Comparison of ENCODE assay signal across 1 cellular context in the genomic region with DNA sequence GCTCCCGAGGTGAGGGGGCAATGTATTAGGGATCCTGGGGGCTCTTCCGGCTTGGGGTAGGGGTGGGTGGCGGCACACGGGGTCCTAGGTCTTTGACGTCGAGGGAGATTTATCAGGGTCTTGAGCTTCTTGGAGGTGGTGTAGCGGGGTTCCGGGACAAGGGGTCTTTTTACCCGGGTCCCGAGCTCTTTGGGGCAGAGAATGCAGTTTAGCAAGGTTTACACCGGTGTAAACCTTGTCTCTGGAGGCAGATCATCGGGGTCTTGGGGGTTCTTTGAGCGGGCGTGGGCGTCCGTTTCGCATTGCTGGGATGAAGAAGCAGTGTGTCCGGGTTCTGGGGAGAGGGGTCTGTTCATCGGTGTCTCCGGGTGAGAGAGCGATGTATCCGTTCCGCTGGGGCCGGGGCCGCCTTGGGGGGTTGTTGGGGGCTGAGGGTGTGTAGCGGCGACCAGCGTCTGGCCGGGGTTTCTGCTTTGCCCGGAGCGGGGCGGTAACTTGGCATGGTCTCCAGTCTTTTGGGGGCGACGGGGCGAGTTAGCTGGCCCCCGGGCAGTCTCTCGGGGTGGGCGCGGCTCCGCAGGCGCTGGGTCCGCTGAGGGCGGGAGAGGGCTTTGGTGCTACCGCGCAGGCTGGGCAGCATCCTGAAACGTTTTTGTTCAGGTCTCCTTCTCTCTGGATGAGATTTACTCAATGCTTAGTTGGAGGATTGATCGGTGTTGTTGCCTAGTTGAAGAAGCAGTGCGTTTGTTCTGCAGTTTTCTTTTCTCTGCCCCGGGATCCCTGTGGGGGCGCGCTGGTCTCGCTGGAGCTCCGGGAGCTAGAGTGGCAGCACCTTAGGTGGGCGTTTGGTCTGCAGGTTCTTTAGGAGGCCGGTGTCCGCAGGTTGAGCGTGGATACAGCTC.
TF ChIP-seq lines count a peak whose summit lies in the region.

No MANE protein-coding gene starts in this region.

TF ChIP-seq in A549, 52 proteins besides CTCF, POLR2A, EP300 and RAD21 (continued from another document):
- TF ChIP-seq, protein P1, sequence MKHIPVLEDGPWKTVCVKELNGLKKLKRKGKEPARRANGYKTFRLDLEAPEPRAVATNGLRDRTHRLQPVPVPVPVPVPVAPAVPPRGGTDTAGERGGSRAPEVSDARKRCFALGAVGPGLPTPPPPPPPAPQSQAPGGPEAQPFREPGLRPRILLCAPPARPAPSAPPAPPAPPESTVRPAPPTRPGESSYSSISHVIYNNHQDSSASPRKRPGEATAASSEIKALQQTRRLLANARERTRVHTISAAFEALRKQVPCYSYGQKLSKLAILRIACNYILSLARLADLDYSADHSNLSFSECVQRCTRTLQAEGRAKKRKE (CRISPR knock-in tag; IDR thresholded peaks at IDR 0.05; ENCODE audit: low read depth) = no peak
- TF ChIP-seq, protein P2, sequence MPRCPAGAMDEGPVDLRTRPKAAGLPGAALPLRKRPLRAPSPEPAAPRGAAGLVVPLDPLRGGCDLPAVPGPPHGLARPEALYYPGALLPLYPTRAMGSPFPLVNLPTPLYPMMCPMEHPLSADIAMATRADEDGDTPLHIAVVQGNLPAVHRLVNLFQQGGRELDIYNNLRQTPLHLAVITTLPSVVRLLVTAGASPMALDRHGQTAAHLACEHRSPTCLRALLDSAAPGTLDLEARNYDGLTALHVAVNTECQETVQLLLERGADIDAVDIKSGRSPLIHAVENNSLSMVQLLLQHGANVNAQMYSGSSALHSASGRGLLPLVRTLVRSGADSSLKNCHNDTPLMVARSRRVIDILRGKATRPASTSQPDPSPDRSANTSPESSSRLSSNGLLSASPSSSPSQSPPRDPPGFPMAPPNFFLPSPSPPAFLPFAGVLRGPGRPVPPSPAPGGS (IDR thresholded peaks at IDR 0.05) = no peak
